24 cellular contexts compared by ENCODE assay signal in genomic region chr5:117414926-117415325, GRCh38.
"Had no signal": no experiment of that assay in that cellular context is flagged by ENCODE, and none has a peak within 500 bp of the region (broad histone marks: within the 10 kb centered on the region; RNA-seq: fewer than 3 reads in every experiment).

No MANE protein-coding gene starts in this region.

- H3K4me1 ChIP-seq: body of pancreas, colonic mucosa, stomach, suprapubic skin, tibial nerve had no signal

- H3K4me3 ChIP-seq: body of pancreas, colonic mucosa, smooth muscle cell, stomach, suprapubic skin, tibial nerve had no signal

- H3K27me3 ChIP-seq: body of pancreas, colonic mucosa, neutrophil, stomach, suprapubic skin, tibial nerve had no signal

- DNase-seq: activated CD4-positive, alpha-beta memory T cell treated with anti-CD3 and anti-CD28 coated beads, Interleukin-2, amount 10 ng/mL, durations not matched to agents 7 days and 5 days; activated CD4-positive, alpha-beta T cell treated with anti-CD3 and anti-CD28 coated beads, Interleukin-2, amount 10 ng/mL, durations not matched to agents 24 days and 14 days; activated CD8-positive, alpha-beta memory T cell treated with anti-CD3 and anti-CD28 coated beads, Interleukin-2, amount 10 ng/mL, durations not matched to agents 7 days and 5 days; activated effector memory CD4-positive, alpha-beta T cell treated with anti-CD3 and anti-CD28 coated beads, Interleukin-2, amount 50 U/mL, for 16 hours; activated naive CD4-positive, alpha-beta T cell treated with anti-CD3 and anti-CD28 coated beads, Interleukin-2, amount 10 ng/mL, durations not matched to agents 7 days and 5 days; activated T-cell treated with anti-CD3 and anti-CD28 coated beads for 4 hours; body of pancreas; colonic mucosa; hippocampal formation; left ventricle myocardium superior; midbrain; posterior cingulate gyrus; stimulated activated CD4-positive, alpha-beta T cell treated with anti-CD3 and anti-CD28 coated beads, Interleukin-15, amount 100 ng/mL, for 24 hours; stomach; T-helper 2 cell had no signal

- H3K36me3 ChIP-seq: colonic mucosa, neutrophil, stomach, suprapubic skin, tibial nerve had no signal

- FAIRE-seq: frontal cortex had no signal

- H3K9me3 ChIP-seq: body of pancreas, colonic mucosa, neutrophil, stomach, suprapubic skin, tibial nerve had no signal

- H3K4me2 ChIP-seq: smooth muscle cell had no signal

- H3K27ac ChIP-seq: body of pancreas, colonic mucosa, epithelial cell of prostate, neutrophil, stomach, suprapubic skin, tibial nerve had no signal

- ATAC-seq: activated CD8-positive, alpha-beta memory T cell treated with anti-CD3 and anti-CD28 coated beads, Interleukin-2, amount 10 ng/mL, durations not matched to agents 7 days and 5 days; body of pancreas; left ventricle myocardium superior; natural killer cell treated with Interleukin-12 subunit alpha and Interleukin-12 subunit beta and Interleukin-15 and Interleukin-18, amount 100 ng/mL, for 72 hours; sciatic nerve; stimulated activated memory B cell treated with anti-CD40 and anti-IgM and Interleukin-4, amounts not matched to agents 10 μg/mL and 1 μg/mL and 100 μg/mL, for 72 hours had no signal
